Comparison of ENCODE assay signal across 9 cellular contexts in genomic region chr15:63601727-63602185, GRCh38. TPM values are rescaled to one million over a fixed set of nuclear protein-coding genes. Genes with fewer than 3 reads are reported as not detected.
DNase-seq lines count a peak whose midpoint lies in the region; ATAC-seq and TF ChIP-seq lines count a peak whose summit lies in the region.
"Had no signal": no experiment of that assay in that cellular context is flagged by ENCODE, and none has a peak within 500 bp of the region (broad histone marks: within the 10 kb centered on the region; RNA-seq: fewer than 3 reads in every experiment).

No MANE protein-coding gene starts in this region.

- no peaks in the 10 kb centered on the region for H3K9me2 ChIP-seq in PC-3 (replicated peaks; ENCODE audit: low read length)

- H3K4me3 Mint-ChIP-seq in endodermal cell: peak overlapping the region; percentile 72
- H3K4me3 Mint-ChIP-seq in osteocyte (ENCODE audit: unreplicated experiment): peak overlapping the region; percentile 85

- H3K4me1 Mint-ChIP-seq in endodermal cell: peaks cover 35% of the 10 kb centered on the region
- peaks cover 23% of the 10 kb centered on the region for H3K4me1 Mint-ChIP-seq in osteocyte (ENCODE audit: unreplicated experiment)

- H3K27me3 Mint-ChIP-seq in endodermal cell (ENCODE audit: insufficient read depth) (peaks cover 16% of the 10 kb centered on the region), osteocyte (ENCODE audit: unreplicated experiment) (no peaks in the 10 kb centered on the region)

- H3K4me2 ChIP-seq in PC-3 (ENCODE audit: low read length): peak overlapping the region; percentile 92

- no peaks in the 10 kb centered on the region for H4K20me1 ChIP-seq in PC-3 (ENCODE audit: low read length)

- peak overlapping the region; percentile 81 for H3K4me3 ChIP-seq in left ventricle myocardium inferior
- H3K4me3 ChIP-seq in PC-3 (ENCODE audit: low read length): peak overlapping the region; percentile 94
- peak overlapping the region; percentile 90 for H3K4me3 ChIP-seq in endodermal cell (ENCODE audit: low read length)

- POLR2A ChIA-PET in PC-3 (lab: Charles Lee; ENCODE audit: unreplicated experiment): no interaction called here

- intact Hi-C loops in left ventricle myocardium inferior (cut with micrococcal nuclease): no loop called here
- intact Hi-C loops in left ventricle myocardium superior (cut with micrococcal nuclease): no loop called here
- intact Hi-C loops in PC-3 (cut with micrococcal nuclease): no loop called here

- DNase-seq in left ventricle myocardium inferior: no peak
- DNase-seq in left ventricle myocardium superior: no peak
- DNase-seq in PC-3: no peak
- DNase-seq in endodermal cell: no peak
- DNase-seq in osteocyte (ENCODE audit: extremely low spot score, unreplicated experiment): no peak
- no peak for DNase-seq in NCI-H187 treated with DMSO at 0.1 percent for 48 hours (lab: John Stamatoyannopoulos, UW)
- DNase-seq in T-helper 9 cell: no peak
- DNase-seq in AG08396 (ENCODE audit: low spot score): no peak

- H3K36me3 ChIP-seq in left ventricle myocardium inferior (no peaks in the 10 kb centered on the region), PC-3 (ENCODE audit: low read depth, low read length) (no peaks in the 10 kb centered on the region), endodermal cell (ENCODE audit: control insufficient read depth, insufficient read depth, low read length) (no peaks in the 10 kb centered on the region)

- H3K9ac ChIP-seq in PC-3 (ENCODE audit: low read length) (no peak overlapping the region; the same call in 1 of the 2 replicates), endodermal cell (ENCODE audit: extremely low read depth, low read length, poor library complexity, severe bottlenecking) (no peak overlapping the region)

- H3K36me3 Mint-ChIP-seq in endodermal cell (ENCODE audit: low read depth) (peaks cover 5% of the 10 kb centered on the region), osteocyte (ENCODE audit: unreplicated experiment) (peaks cover 5% of the 10 kb centered on the region)

- BruUV-seq in PC-3 (replicated peaks; lab: Mats Ljungman, UMichigan): no TSS peak

- H3K27me3 ChIP-seq in left ventricle myocardium inferior (ENCODE audit: low read depth): no peaks in the 10 kb centered on the region
- no peaks in the 10 kb centered on the region for H3K27me3 ChIP-seq in PC-3 (ENCODE audit: low read length)
- H3K27me3 ChIP-seq in endodermal cell (ENCODE audit: control insufficient read depth, insufficient read depth, low read length, poor library complexity, severe bottlenecking): peaks cover 11% of the 10 kb centered on the region
- H3K27me3 ChIP-seq: foreskin keratinocyte had no signal

- peaks cover 6% of the 10 kb centered on the region for H3K79me2 ChIP-seq in PC-3 (ENCODE audit: low read length)

- H3K9me3 ChIP-seq in left ventricle myocardium inferior (replicated peaks): no peaks in the 10 kb centered on the region
- H3K9me3 ChIP-seq in PC-3 (ENCODE audit: low read length): no peaks in the 10 kb centered on the region
- H3K9me3 ChIP-seq in endodermal cell (ENCODE audit: control insufficient read depth, low read length): no peaks in the 10 kb centered on the region

- no peaks in the 10 kb centered on the region for H3K9me3 Mint-ChIP-seq in endodermal cell
- H3K9me3 Mint-ChIP-seq in osteocyte (ENCODE audit: unreplicated experiment): no peaks in the 10 kb centered on the region

- H3K27ac ChIP-seq in left ventricle myocardium inferior (replicated peaks) (peak overlapping the region; percentile 93), PC-3 (ENCODE audit: low read length) (no peak overlapping the region), endodermal cell (ENCODE audit: low read depth, low read length) (no peak overlapping the region)

- H3K27ac Mint-ChIP-seq in endodermal cell (no peak overlapping the region), osteocyte (ENCODE audit: unreplicated experiment) (no peak overlapping the region)

- peak overlapping the region; percentile 80 for H2AFZ ChIP-seq in PC-3 (ENCODE audit: low read length)

- H3K4me1 ChIP-seq in left ventricle myocardium inferior (peaks cover 82% of the 10 kb centered on the region), PC-3 (ENCODE audit: insufficient read depth, low read length) (peaks cover 7% of the 10 kb centered on the region; the same call in 1 of the 2 replicates), endodermal cell (ENCODE audit: control insufficient read depth, insufficient read depth, low read length) (peaks cover 11% of the 10 kb centered on the region)
- H3K4me1 ChIP-seq: foreskin keratinocyte had no signal

- no peaks in the 10 kb centered on the region for H3F3A ChIP-seq in PC-3 (ENCODE audit: low read length, unreplicated experiment)

- 75% methylated on average over 8 of the region's 8 CpGs; no CpG with 5 or more reads in 1 of the 2 experiments for WGBS in endodermal cell (ENCODE audit: insufficient coverage in 1 of 2, insufficient read length in 1 of 2), 2 experiments

- ATAC-seq in left ventricle myocardium superior: no peak
- ATAC-seq in PC-3: no peak

- TF ChIP-seq CTCF in left ventricle myocardium inferior (IDR thresholded peaks at IDR 0.05; ENCODE audit: borderline replicate concordance) (no peak), PC-3 (conservative IDR thresholded peaks at IDR 0.05; ENCODE audit: low read depth, low read length) (no peak), endodermal cell (conservative IDR thresholded peaks at IDR 0.05) (no peak), osteocyte (IDR thresholded peaks at IDR 0.05) (no peak)

- CTCF ChIA-PET in PC-3 (lab: Charles Lee): no interaction called here

RNA-seq across cellular contexts. Expression of gene FBXL22, which starts 4.6 kb away (rescaled TPM):
- total RNA-seq in left ventricle myocardium inferior (29.5 TPM), left ventricle myocardium superior (42.4 TPM), PC-3 (2014; rRNA removed) (0.46 and 2.0 TPM in 2 replicates), endodermal cell (under 1 TPM; 0.29 to 0.90 TPM), osteocyte (0.48 and 0.52 TPM in 2 replicates)
- 0.46 TPM for polyA plus RNA-seq in endodermal cell (2013, experiment 1 of 2)
- polyA plus RNA-seq in endodermal cell (2013, experiment 2 of 2): 0.58 TPM

Comparison
In these comparisons a context has a peak if more than half of its experiments do, and no peak if none do; other contexts are left out.
1. RNA of gene FBXL22, which starts 4.6 kb away (total RNA-seq): 42.4 TPM in left ventricle myocardium superior (single experiment) and 29.5 TPM in left ventricle myocardium inferior (single experiment); 0.46 to 2.0 TPM in PC-3, 0.29 to 0.90 TPM in endodermal cell and 0.48 to 0.52 TPM in osteocyte; every median in the first group is over 10 times any median in the second.
2. Peak in every context shown above with its lines, with median percentiles within 50 percentile points of each other: H3K4me3 ChIP-seq.